14 cellular contexts compared by ENCODE assay signal in genomic region chr19:15196683-15197005, GRCh38. TPM values are rescaled to one million over a fixed set of nuclear protein-coding genes. Genes with fewer than 3 reads are reported as not detected.
DNase-seq lines count a peak whose midpoint lies in the region; ATAC-seq, FAIRE-seq and TF ChIP-seq lines count a peak whose summit lies in the region.
"Had no signal": no experiment of that assay in that cellular context is flagged by ENCODE, and none has a peak within 500 bp of the region (broad histone marks: within the 10 kb centered on the region; RNA-seq: fewer than 3 reads in every experiment).

No MANE protein-coding gene starts in this region.

- 45 to 70% methylated on average over 1 of the region's 1 CpG for WGBS in pancreas, 2 donors

- no peaks in the 10 kb centered on the region for H3K9me3 Mint-ChIP-seq in T-helper 2 cell treated with Interferon-gamma antibody and Interleukin-4, amounts not matched to agents 5 μg/mL and 100 μg/mL, for 36 hours

- TSS peak; percentile 33 for BruUV-seq in A673 (replicated peaks; lab: Mats Ljungman, UMichigan)

- H3K4me3 Mint-ChIP-seq in T-helper 2 cell treated with Interferon-gamma antibody and Interleukin-4, amounts not matched to agents 5 μg/mL and 100 μg/mL, for 36 hours, result no peak overlapping the region

- H3K36me3 Mint-ChIP-seq in T-helper 2 cell treated with Interferon-gamma antibody and Interleukin-4, amounts not matched to agents 5 μg/mL and 100 μg/mL, for 36 hours (ENCODE audit: low read depth), result no peaks in the 10 kb centered on the region

- CTCF ChIA-PET in A673 (lab: Charles Lee), result no interaction called here

- no peak for DNase-seq in A673 (ENCODE audit: low spot score)
- DNase-seq in coronary artery (ENCODE audit: low spot score), result no peak
- DNase-seq in pancreas, result no peak
- no peak for DNase-seq in T-helper 2 cell treated with Interferon-gamma antibody and Interleukin-4, amounts not matched to agents 5 μg/mL and 100 μg/mL, for 36 hours (ENCODE audit: low spot score)
- DNase-seq in NCI-H69 (lab: John Stamatoyannopoulos, UW), result no peak
- DNase-seq in NCI-H1694 (lab: John Stamatoyannopoulos, UW), result no peak
- DNase-seq in iPS-NIHi7 (ENCODE audit: extremely low spot score), result no peak
- DNase-seq: activated gamma-delta T cell treated with Interleukin-2 at 50 U/mL for 16 hours, EL, substantia nigra had no signal

- intact Hi-C loops in A673 (cut with micrococcal nuclease; ENCODE audit: unreplicated experiment), result no loop called here
- intact Hi-C loops in pancreas (cut with DNase I), result no loop called here

- H3K27ac ChIP-seq in A673 (ENCODE audit: low read depth, low read length, poor library complexity, severe bottlenecking) (no peak overlapping the region), HUES48 (ENCODE audit: low read depth, low read length) (no peak overlapping the region), coronary artery (peak overlapping the region; percentile 98 to 99), pancreas (peak overlapping the region in 3 of 4 donors; percentile 51 to 79 (median 72))

- H3K27ac Mint-ChIP-seq in T-helper 2 cell treated with Interferon-gamma antibody and Interleukin-4, amounts not matched to agents 5 μg/mL and 100 μg/mL, for 36 hours, result no peak overlapping the region

- H3K4me3 ChIP-seq in A673 (ENCODE audit: low read depth, low read length, poor library complexity, severe bottlenecking) (no peak overlapping the region), HUES48 (ENCODE audit: low read depth, low read length) (peak overlapping the region; percentile 66; the same call in 1 of the 2 replicates), coronary artery (peak overlapping the region; percentile 77), pancreas (no peak overlapping the region)

- H3K9me3 ChIP-seq in A673 (ENCODE audit: low read depth, low read length, poor library complexity, severe bottlenecking) (no peaks in the 10 kb centered on the region), HUES48 (ENCODE audit: control insufficient read depth, insufficient read depth, low read length) (no peaks in the 10 kb centered on the region), pancreas (no peaks in the 10 kb centered on the region)
- H3K9me3 ChIP-seq: SK-N-SH had no signal

- peaks cover 4% of the 10 kb centered on the region for H3K4me1 Mint-ChIP-seq in T-helper 2 cell treated with Interferon-gamma antibody and Interleukin-4, amounts not matched to agents 5 μg/mL and 100 μg/mL, for 36 hours (ENCODE audit: low read depth)

- H3K9ac ChIP-seq in HUES48 (ENCODE audit: low read depth, low read length), result no peak overlapping the region
- H3K9ac ChIP-seq: SK-N-SH had no signal

- peaks cover 53% of the 10 kb centered on the region for H3K27me3 Mint-ChIP-seq in T-helper 2 cell treated with Interferon-gamma antibody and Interleukin-4, amounts not matched to agents 5 μg/mL and 100 μg/mL, for 36 hours (ENCODE audit: low read depth)

- H3K4me1 ChIP-seq in A673 (ENCODE audit: insufficient read depth, low read length, poor library complexity, severe bottlenecking) (peaks cover 11% of the 10 kb centered on the region), HUES48 (ENCODE audit: control insufficient read depth, insufficient read depth, low read length) (peaks cover 14% of the 10 kb centered on the region; the same call in 1 of the 2 replicates), pancreas (no peaks in the 10 kb centered on the region)

- TF ChIP-seq CTCF in A673 (conservative IDR thresholded peaks at IDR 0.05; ENCODE audit: low read depth, low read length), result no peak
- TF ChIP-seq CTCF in coronary artery (IDR thresholded peaks at IDR 0.05), result no peak
- TF ChIP-seq CTCF in pancreas (IDR thresholded peaks at IDR 0.05), result no peak

- FAIRE-seq in pancreas (lab: Jason Lieb, UNC), result no peak
- FAIRE-seq: GM12891 had no signal

- no peak for ATAC-seq in pancreas

- H3K27me3 ChIP-seq in A673 (replicated peaks; ENCODE audit: insufficient read depth, low read depth, low read length, poor library complexity) (no peaks in the 10 kb centered on the region), HUES48 (ENCODE audit: control insufficient read depth, insufficient read depth, low read length) (no peaks in the 10 kb centered on the region), pancreas (no peaks in the 10 kb centered on the region)

- peaks cover 4% of the 10 kb centered on the region for H3K36me3 ChIP-seq in A673 (ENCODE audit: insufficient read depth, low read length, poor library complexity, severe bottlenecking)
- H3K36me3 ChIP-seq in HUES48 (ENCODE audit: control insufficient read depth, insufficient read depth, low read length), result peaks cover 41% of the 10 kb centered on the region
- no peaks in the 10 kb centered on the region for H3K36me3 ChIP-seq in pancreas

- POLR2A ChIA-PET in A673 (lab: Charles Lee; ENCODE audit: low non-redundant PET), result no interaction called here

RNA-seq across cellular contexts. Expression of gene NOTCH3, which starts 4.2 kb away (rescaled TPM):
- 19.7 and 41.9 TPM in 2 replicates for total RNA-seq in A673 (2021)
- total RNA-seq in pancreas, result 10 to 100 TPM in 5 of 6 donors, 1 to 10 TPM in 1; 8.4 to 29.4 (median 13.4) TPM
- polyA plus RNA-seq in pancreas, result 1 to 10 TPM; 7.3 to 8.0 TPM

RNA-seq across cellular contexts. Expression of gene EPHX3, which starts 35.6 kb away (rescaled TPM):
- total RNA-seq in A673 (2021), result 0.73 and 1.2 TPM in 2 replicates
- total RNA-seq in pancreas, result under 1 TPM in 4 of 6 donors, not detected in 2; 0.09 to 0.59 (median 0.17) TPM
- under 1 TPM in 1 of 2 donors, not detected in 1; 0.16 TPM for polyA plus RNA-seq in pancreas
- total RNA-seq: HT1080 had no signal

Comparison
In these comparisons a context has a peak if more than half of its experiments do, and no peak if none do; other contexts are left out.
1. H3K27ac ChIP-seq: peak in coronary artery (2 of 2) and pancreas (3 of 4); none in A673 (single experiment) and HUES48 (single experiment).
2. H3K4me3 ChIP-seq: peak in HUES48 (single experiment) and coronary artery (single experiment); none in A673 (single experiment) and pancreas (0 of 4).